ENCODE assay signal across 1 cellular context in the genomic region with DNA sequence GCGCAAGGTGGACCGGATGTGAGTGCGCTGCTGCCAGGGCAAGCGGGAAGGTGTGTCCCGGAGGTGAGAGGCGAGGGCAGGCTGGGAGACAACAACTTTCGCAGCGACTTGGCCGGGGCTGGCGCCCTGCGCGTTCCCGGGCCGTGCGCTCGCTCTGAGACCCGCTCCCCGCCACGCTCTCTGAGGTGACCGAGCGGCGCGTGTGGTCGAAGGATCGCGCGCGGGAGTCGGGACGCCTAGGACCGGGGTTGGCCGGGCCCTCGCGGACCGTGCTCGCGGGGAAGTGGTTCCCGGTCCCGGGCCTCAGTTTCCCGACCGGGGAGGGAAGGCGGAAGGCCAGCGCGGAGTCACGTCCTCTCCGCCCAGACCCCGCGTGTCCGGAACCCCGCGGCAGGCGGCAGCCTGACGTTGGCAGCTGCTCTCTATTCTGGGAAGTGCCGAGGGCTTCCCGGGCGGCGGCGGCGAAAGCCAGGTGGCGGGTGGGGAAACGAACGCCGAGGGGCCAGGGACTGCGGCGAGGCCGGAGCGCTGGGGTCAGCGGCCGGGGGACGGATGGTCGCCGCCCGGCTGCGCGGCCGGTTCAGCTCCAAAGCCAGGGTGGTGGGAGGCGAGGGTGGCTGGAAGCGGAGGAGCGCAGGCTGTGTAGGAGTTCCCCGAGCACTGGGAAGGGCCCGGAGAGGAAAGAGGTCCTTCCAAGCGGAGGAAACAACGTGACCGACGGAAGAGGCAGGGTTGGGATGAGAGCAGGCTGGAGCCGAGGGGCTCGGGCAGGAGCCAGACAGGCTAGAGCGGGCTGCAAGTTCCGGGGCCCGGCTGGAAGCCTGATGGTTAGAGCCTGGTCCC.
A peak's percentile ranks its signal among the peaks of the same experiment; 100 is the strongest.
TF ChIP-seq lines count a peak whose summit lies in the region.

No MANE protein-coding gene starts in this region.

TF ChIP-seq in K562, 482 proteins besides CTCF, POLR2A, EP300 and RAD21 (continued from another document and continues in another):
- TF ChIP-seq, protein P1, sequence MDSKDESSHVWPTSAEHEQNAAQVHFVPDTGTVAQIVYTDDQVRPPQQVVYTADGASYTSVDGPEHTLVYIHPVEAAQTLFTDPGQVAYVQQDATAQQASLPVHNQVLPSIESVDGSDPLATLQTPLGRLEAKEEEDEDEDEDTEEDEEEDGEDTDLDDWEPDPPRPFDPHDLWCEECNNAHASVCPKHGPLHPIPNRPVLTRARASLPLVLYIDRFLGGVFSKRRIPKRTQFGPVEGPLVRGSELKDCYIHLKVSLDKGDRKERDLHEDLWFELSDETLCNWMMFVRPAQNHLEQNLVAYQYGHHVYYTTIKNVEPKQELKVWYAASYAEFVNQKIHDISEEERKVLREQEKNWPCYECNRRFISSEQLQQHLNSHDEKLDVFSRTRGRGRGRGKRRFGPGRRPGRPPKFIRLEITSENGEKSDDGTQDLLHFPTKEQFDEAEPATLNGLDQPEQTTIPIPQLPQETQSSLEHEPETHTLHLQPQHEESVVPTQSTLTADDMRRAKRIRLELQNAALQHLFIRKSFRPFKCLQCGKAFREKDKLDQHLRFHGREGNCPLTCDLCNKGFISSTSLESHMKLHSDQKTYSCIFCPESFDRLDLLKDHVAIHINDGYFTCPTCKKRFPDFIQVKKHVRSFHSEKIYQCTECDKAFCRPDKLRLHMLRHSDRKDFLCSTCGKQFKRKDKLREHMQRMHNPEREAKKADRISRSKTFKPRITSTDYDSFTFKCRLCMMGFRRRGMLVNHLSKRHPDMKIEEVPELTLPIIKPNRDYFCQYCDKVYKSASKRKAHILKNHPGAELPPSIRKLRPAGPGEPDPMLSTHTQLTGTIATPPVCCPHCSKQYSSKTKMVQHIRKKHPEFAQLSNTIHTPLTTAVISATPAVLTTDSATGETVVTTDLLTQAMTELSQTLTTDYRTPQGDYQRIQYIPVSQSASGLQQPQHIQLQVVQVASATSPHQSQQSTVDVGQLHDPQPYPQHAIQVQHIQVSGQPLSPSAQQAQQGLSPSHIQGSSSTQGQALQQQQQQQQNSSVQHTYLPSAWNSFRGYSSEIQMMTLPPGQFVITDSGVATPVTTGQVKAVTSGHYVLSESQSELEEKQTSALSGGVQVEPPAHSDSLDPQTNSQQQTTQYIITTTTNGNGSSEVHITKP (IDR thresholded peaks at IDR 0.05; ENCODE audit: partially characterized antibody), result no peak
- TF ChIP-seq, protein P2, sequence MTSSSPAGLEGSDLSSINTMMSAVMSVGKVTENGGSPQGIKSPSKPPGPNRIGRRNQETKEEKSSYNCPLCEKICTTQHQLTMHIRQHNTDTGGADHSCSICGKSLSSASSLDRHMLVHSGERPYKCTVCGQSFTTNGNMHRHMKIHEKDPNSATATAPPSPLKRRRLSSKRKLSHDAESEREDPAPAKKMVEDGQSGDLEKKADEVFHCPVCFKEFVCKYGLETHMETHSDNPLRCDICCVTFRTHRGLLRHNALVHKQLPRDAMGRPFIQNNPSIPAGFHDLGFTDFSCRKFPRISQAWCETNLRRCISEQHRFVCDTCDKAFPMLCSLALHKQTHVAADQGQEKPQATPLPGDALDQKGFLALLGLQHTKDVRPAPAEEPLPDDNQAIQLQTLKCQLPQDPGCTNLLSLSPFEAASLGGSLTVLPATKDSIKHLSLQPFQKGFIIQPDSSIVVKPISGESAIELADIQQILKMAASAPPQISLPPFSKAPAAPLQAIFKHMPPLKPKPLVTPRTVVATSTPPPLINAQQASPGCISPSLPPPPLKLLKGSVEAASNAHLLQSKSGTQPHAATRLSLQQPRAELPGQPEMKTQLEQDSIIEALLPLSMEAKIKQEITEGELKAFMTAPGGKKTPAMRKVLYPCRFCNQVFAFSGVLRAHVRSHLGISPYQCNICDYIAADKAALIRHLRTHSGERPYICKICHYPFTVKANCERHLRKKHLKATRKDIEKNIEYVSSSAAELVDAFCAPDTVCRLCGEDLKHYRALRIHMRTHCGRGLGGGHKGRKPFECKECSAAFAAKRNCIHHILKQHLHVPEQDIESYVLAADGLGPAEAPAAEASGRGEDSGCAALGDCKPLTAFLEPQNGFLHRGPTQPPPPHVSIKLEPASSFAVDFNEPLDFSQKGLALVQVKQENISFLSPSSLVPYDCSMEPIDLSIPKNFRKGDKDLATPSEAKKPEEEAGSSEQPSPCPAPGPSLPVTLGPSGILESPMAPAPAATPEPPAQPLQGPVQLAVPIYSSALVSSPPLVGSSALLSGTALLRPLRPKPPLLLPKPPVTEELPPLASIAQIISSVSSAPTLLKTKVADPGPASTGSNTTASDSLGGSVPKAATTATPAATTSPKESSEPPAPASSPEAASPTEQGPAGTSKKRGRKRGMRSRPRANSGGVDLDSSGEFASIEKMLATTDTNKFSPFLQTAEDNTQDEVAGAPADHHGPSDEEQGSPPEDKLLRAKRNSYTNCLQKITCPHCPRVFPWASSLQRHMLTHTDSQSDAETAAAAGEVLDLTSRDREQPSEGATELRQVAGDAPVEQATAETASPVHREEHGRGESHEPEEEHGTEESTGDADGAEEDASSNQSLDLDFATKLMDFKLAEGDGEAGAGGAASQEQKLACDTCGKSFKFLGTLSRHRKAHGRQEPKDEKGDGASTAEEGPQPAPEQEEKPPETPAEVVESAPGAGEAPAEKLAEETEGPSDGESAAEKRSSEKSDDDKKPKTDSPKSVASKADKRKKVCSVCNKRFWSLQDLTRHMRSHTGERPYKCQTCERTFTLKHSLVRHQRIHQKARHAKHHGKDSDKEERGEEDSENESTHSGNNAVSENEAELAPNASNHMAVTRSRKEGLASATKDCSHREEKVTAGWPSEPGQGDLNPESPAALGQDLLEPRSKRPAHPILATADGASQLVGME (CRISPR knock-in tag; IDR thresholded peaks at IDR 0.05), result no peak
- no peak for TF ChIP-seq TSC22D4 (tag; IDR thresholded peaks at IDR 0.05)
- TF ChIP-seq CREB1 (IDR thresholded peaks at IDR 0.05), result 0 out of 2 replicates have a peak, but pooled peaks have one; percentile 5
- TF ChIP-seq CREB1 (CRISPR knock-in tag; IDR thresholded peaks at IDR 0.05), result peak; percentile 50; the same call in 1 of the 2 replicates
- TF ChIP-seq, protein P3, sequence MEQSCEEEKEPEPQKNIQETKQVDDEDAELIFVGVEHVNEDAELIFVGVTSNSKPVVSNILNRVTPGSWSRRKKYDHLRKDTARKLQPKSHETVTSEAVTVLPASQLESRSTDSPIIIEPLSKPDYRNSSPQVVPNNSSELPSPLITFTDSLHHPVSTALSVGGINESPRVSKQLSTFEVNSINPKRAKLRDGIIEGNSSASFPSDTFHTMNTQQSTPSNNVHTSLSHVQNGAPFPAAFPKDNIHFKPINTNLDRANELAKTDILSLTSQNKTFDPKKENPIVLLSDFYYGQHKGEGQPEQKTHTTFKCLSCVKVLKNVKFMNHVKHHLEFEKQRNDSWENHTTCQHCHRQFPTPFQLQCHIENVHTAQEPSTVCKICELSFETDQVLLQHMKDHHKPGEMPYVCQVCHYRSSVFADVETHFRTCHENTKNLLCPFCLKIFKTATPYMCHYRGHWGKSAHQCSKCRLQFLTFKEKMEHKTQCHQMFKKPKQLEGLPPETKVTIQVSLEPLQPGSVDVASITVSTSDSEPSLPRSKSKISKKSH (CRISPR knock-in tag; IDR thresholded peaks at IDR 0.05), result no peak
- peak; percentile 26 for TF ChIP-seq CHD1 (IDR thresholded peaks at IDR 0.05; ENCODE audit: low read length)
- TF ChIP-seq PURB (CRISPR knock-in tag; IDR thresholded peaks at IDR 0.05; ENCODE audit: low read depth), result no peak
- TF ChIP-seq DPF2 (IDR thresholded peaks at IDR 0.05), result no peak
- 0 out of 4 replicates have a peak, but pooled peaks have one; percentile 28 to 38 for TF ChIP-seq SIN3A (IDR thresholded peaks at IDR 0.05; ENCODE audit: borderline replicate concordance in 2 of 2, control insufficient read depth in 1 of 2, low read depth in 2 of 2, low read length in 2 of 2)
- no peak for TF ChIP-seq ZNF124 (CRISPR knock-in tag; IDR thresholded peaks at IDR 0.05)
- TF ChIP-seq FOXP1 (CRISPR knock-in tag; IDR thresholded peaks at IDR 0.05), result peak; percentile 74
- TF ChIP-seq IRF2 (CRISPR knock-in tag; IDR thresholded peaks at IDR 0.05), result no peak
- no peak for TF ChIP-seq ZNF146 (CRISPR knock-in tag; IDR thresholded peaks at IDR 0.05; ENCODE audit: unreplicated experiment)
- peak; percentile 57; the same call in 1 of the 2 replicates for TF ChIP-seq ERF (CRISPR knock-in tag; IDR thresholded peaks at IDR 0.05)
- TF ChIP-seq CBX2 (IDR thresholded peaks at IDR 0.05; ENCODE audit: insufficient read depth, low read length, poor library complexity, severe bottlenecking), result no peak
- TF ChIP-seq HMBOX1 (IDR thresholded peaks at IDR 0.05), result no peak
- TF ChIP-seq SIX5 (IDR thresholded peaks at IDR 0.05; ENCODE audit: borderline replicate concordance in 1 of 2, insufficient read depth in 1 of 2, low read depth in 1 of 2, low read length in 2 of 2), result no peak
- TF ChIP-seq THRA (IDR thresholded peaks at IDR 0.05), result no peak
- no peak for TF ChIP-seq ELF1 (tag; IDR thresholded peaks at IDR 0.05)
- TF ChIP-seq ZNF311 (CRISPR knock-in tag; IDR thresholded peaks at IDR 0.05), result no peak
- no peak for TF ChIP-seq BACH1 (tag; IDR thresholded peaks at IDR 0.05)
- no peak for TF ChIP-seq ZC3H11A (IDR thresholded peaks at IDR 0.05; ENCODE audit: low read depth, low read length)
- TF ChIP-seq NR2F6 (CRISPR knock-in tag; IDR thresholded peaks at IDR 0.05), result no peak
- no peak for TF ChIP-seq SRF (CRISPR knock-in tag; IDR thresholded peaks at IDR 0.05)
- no peak for TF ChIP-seq HNRNPK (IDR thresholded peaks at IDR 0.05; ENCODE audit: low read depth, low read length, poor library complexity, severe bottlenecking)
- no peak for TF ChIP-seq ZNF277 (CRISPR knock-in tag; IDR thresholded peaks at IDR 0.05; ENCODE audit: borderline replicate concordance)
- TF ChIP-seq ETS1 (conservative IDR thresholded peaks at IDR 0.05; ENCODE audit: control insufficient read depth, low read depth, low read length), result peak; percentile 18; the same call in 1 of the 2 replicates
- peak; percentile 77 for TF ChIP-seq NR2C2 (CRISPR knock-in tag; IDR thresholded peaks at IDR 0.05)
- TF ChIP-seq NR2C2 (tag; IDR thresholded peaks at IDR 0.05), result no peak; the same call in 1 of the 2 replicates
- TF ChIP-seq KLF10 (CRISPR knock-in tag; IDR thresholded peaks at IDR 0.05), result no peak
- TF ChIP-seq ATF1 (CRISPR knock-in tag; IDR thresholded peaks at IDR 0.05), result no peak
- TF ChIP-seq ATF1 (tag; IDR thresholded peaks at IDR 0.05), result peak; percentile 30; the same call in 1 of the 2 replicates
- no peak for TF ChIP-seq MYC (IDR thresholded peaks at IDR 0.05; ENCODE audit: low read depth, low read length)
- peak; percentile 43; the same call in 1 of the 2 replicates for TF ChIP-seq MYC (CRISPR knock-in tag; IDR thresholded peaks at IDR 0.05; ENCODE audit: borderline replicate concordance, low read depth)
- no peak for TF ChIP-seq SMARCB1 (IDR thresholded peaks at IDR 0.05; ENCODE audit: insufficient read length, low read depth)
- no peak for TF ChIP-seq TCF3 (CRISPR knock-in tag; IDR thresholded peaks at IDR 0.05)
- TF ChIP-seq, protein P4, sequence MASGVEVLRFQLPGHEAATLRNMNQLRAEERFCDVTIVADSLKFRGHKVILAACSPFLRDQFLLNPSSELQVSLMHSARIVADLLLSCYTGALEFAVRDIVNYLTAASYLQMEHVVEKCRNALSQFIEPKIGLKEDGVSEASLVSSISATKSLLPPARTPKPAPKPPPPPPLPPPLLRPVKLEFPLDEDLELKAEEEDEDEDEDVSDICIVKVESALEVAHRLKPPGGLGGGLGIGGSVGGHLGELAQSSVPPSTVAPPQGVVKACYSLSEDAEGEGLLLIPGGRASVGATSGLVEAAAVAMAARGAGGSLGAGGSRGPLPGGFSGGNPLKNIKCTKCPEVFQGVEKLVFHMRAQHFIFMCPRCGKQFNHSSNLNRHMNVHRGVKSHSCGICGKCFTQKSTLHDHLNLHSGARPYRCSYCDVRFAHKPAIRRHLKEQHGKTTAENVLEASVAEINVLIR (CRISPR knock-in tag; IDR thresholded peaks at IDR 0.05), result no peak
- TF ChIP-seq U2AF2 (optimal IDR thresholded peaks at IDR 0.05; ENCODE audit: low read depth, low read length), result no peak
